In the genomic region with DNA sequence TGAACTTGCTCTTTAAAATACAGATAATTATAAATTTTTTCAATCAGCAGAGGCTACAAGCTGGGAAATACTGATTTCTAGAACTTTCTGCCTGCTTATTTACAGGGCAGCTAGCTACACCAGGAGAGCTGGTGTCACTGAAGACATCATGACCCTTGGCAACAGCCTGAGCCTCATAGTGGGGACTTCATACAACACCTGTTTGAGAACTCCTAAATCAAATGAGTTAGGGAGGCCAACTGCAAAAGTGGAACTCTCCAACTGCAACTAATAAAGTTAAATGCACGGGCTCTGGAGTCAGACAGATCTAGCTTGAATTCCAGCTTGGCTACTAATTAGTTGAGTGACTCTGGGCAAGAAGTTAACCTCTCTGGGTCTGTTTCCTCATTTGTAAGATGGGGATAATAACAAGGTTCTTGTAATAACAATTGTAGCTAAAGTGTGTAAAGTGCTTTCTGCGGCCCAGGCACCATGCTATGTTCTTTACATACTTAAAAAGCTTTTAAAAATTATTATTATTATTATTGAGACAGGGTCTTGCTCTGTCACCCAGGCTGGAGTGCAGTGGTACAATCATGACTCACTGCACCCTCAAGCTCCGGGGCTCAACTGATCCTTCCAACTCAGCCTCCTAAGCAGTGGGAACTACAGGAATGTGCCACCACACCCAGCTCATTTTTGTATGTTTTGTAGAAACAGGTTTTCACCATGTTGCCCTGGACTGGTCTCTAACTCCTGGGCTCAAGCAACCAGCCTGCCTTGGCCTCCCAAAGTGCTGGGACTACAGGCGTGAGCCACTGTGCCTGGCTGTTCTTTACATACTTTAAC, we compare ENCODE assay signal across 16 cellular contexts. TPM values are rescaled to one million over a fixed set of nuclear protein-coding genes. Genes with fewer than 3 reads are reported as not detected.
DNase-seq lines count a peak whose midpoint lies in the region; ATAC-seq and TF ChIP-seq lines count a peak whose summit lies in the region.
"Had no signal": no experiment of that assay in that cellular context is flagged by ENCODE, and none has a peak within 500 bp of the region (broad histone marks: within the 10 kb centered on the region; RNA-seq: fewer than 3 reads in every experiment).

No MANE protein-coding gene starts in this region.

- no peaks in the 10 kb centered on the region for H3K4me1 Mint-ChIP-seq in progenitor cell of endocrine pancreas (ENCODE audit: low read depth)

- H3K27ac Mint-ChIP-seq in progenitor cell of endocrine pancreas = no peak overlapping the region
- H3K27ac Mint-ChIP-seq: activated CD4-positive, alpha-beta T cell treated with anti-CD3 and anti-CD28 coated beads, Interleukin-2, amount 10 ng/mL, durations not matched to agents 7 days and 5 days; activated T-helper 2 cell treated with anti-CD3 and anti-CD28 coated beads, Interferon-gamma antibody, Interleukin-2, Interleukin-4, amounts not matched to agents 10 μg/mL and 5 μg/mL and 100 μg/mL, durations not matched to agents 14 hours and 24 hours and 36 hours; CD4-positive, alpha-beta T cell; dendritic cell treated with granulocyte-macrophage colony-stimulating factor and Interleukin-4, amounts not matched to agents 40 ng/mL and 50 ng/mL, for 4 days had no signal

- no peak for TF ChIP-seq CTCF in HCT116 (IDR thresholded peaks at IDR 0.05 in 2 of 3, conservative IDR thresholded peaks at IDR 0.05 in 1 of 3; ENCODE audit: borderline replicate concordance in 1 of 3, insufficient read depth in 1 of 3, low read depth in 2 of 3, low read length in 2 of 3)
- TF ChIP-seq CTCF in fibroblast of villous mesenchyme (IDR thresholded peaks at IDR 0.05; ENCODE audit: insufficient read depth, low read depth, low read length) = no peak
- TF ChIP-seq CTCF in progenitor cell of endocrine pancreas (IDR thresholded peaks at IDR 0.05; ENCODE audit: unreplicated experiment) = no peak

- H3K27me3 Mint-ChIP-seq in progenitor cell of endocrine pancreas = no peaks in the 10 kb centered on the region
- H3K27me3 Mint-ChIP-seq: activated CD4-positive, alpha-beta T cell treated with anti-CD3 and anti-CD28 coated beads, Interleukin-2, amount 10 ng/mL, durations not matched to agents 7 days and 5 days; CD4-positive, alpha-beta T cell; dendritic cell treated with granulocyte-macrophage colony-stimulating factor and Interleukin-4, amounts not matched to agents 40 ng/mL and 50 ng/mL, for 4 days had no signal

- H3K4me3 ChIP-seq in HCT116 (replicated peaks in 1 of 2; ENCODE audit: low read depth in 1 of 2, low read length in 2 of 2) (peak overlapping the region in 1 of 2 experiments; percentile 25; a peak in 1 of 4 replicates), SJSA1 (no peak overlapping the region), fibroblast of villous mesenchyme (ENCODE audit: low read depth, low read length) (no peak overlapping the region), skeletal muscle satellite cell (ENCODE audit: low read length) (no peak overlapping the region)
- H3K4me3 ChIP-seq: thyroid gland had no signal

- intact Hi-C loops in HCT116 (cut with micrococcal nuclease) = no loop called here

- RAD21 ChIA-PET in HCT116 (lab: Charles Lee; ENCODE audit: low non-redundant PET in 1 of 2, low total read pairs in 2 of 2, uncharacterized antibody in 2 of 2, unreplicated experiment in 2 of 2) = no interaction called here

- ATAC-seq in HCT116 (peak; percentile 42), GM21360 (IDR thresholded peaks at IDR 0.05; ENCODE audit: unreplicated experiment) (no peak)

- TF ChIP-seq RAD21 in HCT116 (IDR thresholded peaks at IDR 0.05; ENCODE audit: low read depth) = no peak

- H2AFZ ChIP-seq in HCT116 (ENCODE audit: low read depth, low read length, poor library complexity, severe bottlenecking) = no peak overlapping the region

- H3K4me1 ChIP-seq in HCT116 (ENCODE audit: control insufficient read depth in 1 of 2, insufficient read depth in 2 of 2, low read length in 2 of 2) (peaks cover 3 to 18% of the 10 kb centered on the region in 2 experiments), SJSA1 (replicated peaks) (peaks cover 13% of the 10 kb centered on the region), skeletal muscle satellite cell (ENCODE audit: control insufficient read depth, insufficient read depth, low read length) (peaks cover 27% of the 10 kb centered on the region)

- CTCF ChIA-PET in HCT116 (lab: Charles Lee) = interaction anchor here (0.6 to 1.4 kb wide), 3 partner anchors 8 to 13 kb away, joined by 3 to 4 read pairs (median 3); no protein-coding TSS in a partner anchor

- no peaks in the 10 kb centered on the region for H4K20me1 ChIP-seq in HCT116 (ENCODE audit: insufficient read depth)

- H3K36me3 ChIP-seq in HCT116 (ENCODE audit: control insufficient read depth in 1 of 2, insufficient read depth in 2 of 2, low read length in 2 of 2) (no peaks in the 10 kb centered on the region; a peak in 1 of 4 replicates), SJSA1 (peaks cover 18% of the 10 kb centered on the region), skeletal muscle satellite cell (ENCODE audit: insufficient read depth, low read length) (peaks cover 48% of the 10 kb centered on the region)

- no peak overlapping the region for H3K4me3 Mint-ChIP-seq in progenitor cell of endocrine pancreas (ENCODE audit: low read depth)
- H3K4me3 Mint-ChIP-seq: activated CD4-positive, alpha-beta T cell treated with anti-CD3 and anti-CD28 coated beads, Interleukin-2, amount 10 ng/mL, durations not matched to agents 7 days and 5 days; CD4-positive, alpha-beta T cell; dendritic cell treated with granulocyte-macrophage colony-stimulating factor and Interleukin-4, amounts not matched to agents 40 ng/mL and 50 ng/mL, for 4 days had no signal

- no peaks in the 10 kb centered on the region for H3K9me2 ChIP-seq in HCT116 (ENCODE audit: insufficient read depth)

- no peak for TF ChIP-seq POLR2A in HCT116 (IDR thresholded peaks at IDR 0.05; ENCODE audit: borderline replicate concordance, extremely low read depth, insufficient read depth, insufficient read length)

- no TSS peak for BruUV-seq in HCT116 (replicated peaks; lab: Mats Ljungman, UMichigan)

- H3K9ac ChIP-seq in HCT116 (ENCODE audit: low read length) = peak overlapping the region; percentile 38; the same call in 1 of the 2 replicates
- peak overlapping the region; percentile 49 for H3K9ac ChIP-seq in skeletal muscle satellite cell (ENCODE audit: low read depth, low read length)

- no peaks in the 10 kb centered on the region for H3K9me3 Mint-ChIP-seq in progenitor cell of endocrine pancreas (ENCODE audit: low read depth)
- H3K9me3 Mint-ChIP-seq: activated CD4-positive, alpha-beta T cell treated with anti-CD3 and anti-CD28 coated beads, Interleukin-2, amount 10 ng/mL, durations not matched to agents 7 days and 5 days; activated T-helper 2 cell treated with anti-CD3 and anti-CD28 coated beads, Interferon-gamma antibody, Interleukin-2, Interleukin-4, amounts not matched to agents 10 μg/mL and 5 μg/mL and 100 μg/mL, durations not matched to agents 14 hours and 24 hours and 36 hours; CD4-positive, alpha-beta T cell; dendritic cell treated with granulocyte-macrophage colony-stimulating factor and Interleukin-4, amounts not matched to agents 40 ng/mL and 50 ng/mL, for 4 days had no signal

- no peak overlapping the region for H3K27ac ChIP-seq in HCT116 (ENCODE audit: low read depth, low read length)
- peak overlapping the region; percentile 19; the same call in 1 of the 2 replicates for H3K27ac ChIP-seq in SJSA1
- H3K27ac ChIP-seq: thyroid gland had no signal

- H3K36me3 Mint-ChIP-seq in progenitor cell of endocrine pancreas (ENCODE audit: insufficient read depth) = peaks cover 2% of the 10 kb centered on the region

- H3K79me2 ChIP-seq in HCT116 (ENCODE audit: insufficient read depth, low read length) = no peaks in the 10 kb centered on the region

- H3K4me2 ChIP-seq in HCT116 (ENCODE audit: low read length) (peak overlapping the region; percentile 71), skeletal muscle satellite cell (ENCODE audit: low read length) (peak overlapping the region; percentile 42)

- POLR2A ChIA-PET in HCT116 (lab: Charles Lee) = interaction anchor here (1.4 kb wide), 1 partner anchor 79 kb away, joined by 3 read pairs; no protein-coding TSS in a partner anchor

- DNase-seq in HCT116 (ENCODE audit: low read depth, low spot score) = no peak
- no peak for DNase-seq in SJSA1 (ENCODE audit: low read depth in 1 of 2, low spot score in 2 of 2)
- DNase-seq in fibroblast of villous mesenchyme (ENCODE audit: low read depth) = peak; percentile 33
- DNase-seq in stimulated activated CD4-positive, alpha-beta T cell treated with anti-CD3 and anti-CD28 coated beads, Interleukin-2, amount 100 ng/mL, for 48 hours = no peak
- DNase-seq in progenitor cell of endocrine pancreas (ENCODE audit: low spot score, unreplicated experiment) = no peak
- DNase-seq: activated CD4-positive, alpha-beta T cell treated with anti-CD3 and anti-CD28 coated beads, Interleukin-2, amount 10 ng/mL, durations not matched to agents 7 days and 5 days; aorta; CD4-positive, alpha-beta T cell; NCI-H2107; NCI-H774; T1000; thyroid gland had no signal

- no peaks in the 10 kb centered on the region for H3K9me3 ChIP-seq in HCT116 (ENCODE audit: control insufficient read depth in 1 of 2, insufficient read depth in 1 of 2, low read depth in 1 of 2, low read length in 2 of 2)
- no peaks in the 10 kb centered on the region for H3K9me3 ChIP-seq in SJSA1 (replicated peaks)
- no peaks in the 10 kb centered on the region for H3K9me3 ChIP-seq in skeletal muscle satellite cell (replicated peaks; ENCODE audit: low read length)
- H3K9me3 ChIP-seq: thyroid gland had no signal

- H3K27me3 ChIP-seq in HCT116 (ENCODE audit: insufficient read depth, low read length) = no peaks in the 10 kb centered on the region
- H3K27me3 ChIP-seq in SJSA1 (replicated peaks) = no peaks in the 10 kb centered on the region
- no peaks in the 10 kb centered on the region for H3K27me3 ChIP-seq in skeletal muscle satellite cell (ENCODE audit: control insufficient read depth, insufficient read depth, low read length)
- H3K27me3 ChIP-seq: thyroid gland had no signal

TF ChIP-seq in HCT116, 20 proteins besides CTCF, POLR2A, EP300 and RAD21 (continues in another document):
- no peak for TF ChIP-seq ZFX (IDR thresholded peaks at IDR 0.05)
- no peak for TF ChIP-seq JUND (IDR thresholded peaks at IDR 0.05)

RNA-seq across cellular contexts. Expression of a gene that starts 33.4 kb away (rescaled TPM):
- 35.3 TPM for total RNA-seq in HCT116 (2021; ENCODE audit: unreplicated experiment)
- 22.8 and 29.2 TPM in 2 replicates for polyA plus RNA-seq in HCT116 (2012)
- total RNA-seq in SJSA1 (2014; rRNA removed; shearing (Covaris generic)) = 44.9 and 46.7 TPM in 2 replicates
- total RNA-seq in fibroblast of villous mesenchyme = 37.1 and 55.4 TPM in 2 replicates
- total RNA-seq in skeletal muscle satellite cell (2012; rRNA removed) = 29.1 and 43.3 TPM in 2 replicates
- total RNA-seq in progenitor cell of endocrine pancreas = 38.4 and 39.0 TPM in 2 replicates
